In the genomic region with DNA sequence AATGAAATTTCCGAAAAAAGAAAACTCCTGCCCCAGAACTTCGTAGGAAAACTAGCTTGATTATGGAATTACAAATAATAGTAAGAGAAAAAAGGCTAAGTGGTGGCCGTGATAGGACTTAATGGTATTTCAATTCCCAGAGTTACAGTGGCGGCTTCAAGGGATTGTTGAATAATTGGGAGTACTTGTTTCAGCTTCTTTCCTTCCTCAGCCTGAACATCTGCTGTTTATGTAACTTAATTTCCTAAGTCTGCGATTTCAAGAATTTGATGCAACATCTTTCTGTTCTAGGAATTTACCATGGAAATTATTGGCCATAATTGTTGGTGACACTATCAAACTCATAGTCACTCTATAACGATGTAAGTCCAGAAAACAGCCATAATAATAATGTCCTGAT, we compare ENCODE assay signal across 8 cellular contexts. TPM values are rescaled to one million over a fixed set of nuclear protein-coding genes. Genes with fewer than 3 reads are reported as not detected.
A peak's percentile ranks its signal among the peaks of the same experiment; 100 is the strongest.
DNase-seq lines count a peak whose midpoint lies in the region; ATAC-seq lines count a peak whose summit lies in the region.

No MANE protein-coding gene starts in this region.

- CTCF ChIA-PET in activated CD4-positive, alpha-beta memory T cell treated with anti-CD3 and anti-CD28 coated beads for 36 hours (lab: Charles Lee): interaction anchor here (1.2 to 1.4 kb wide), 2 partner anchors 43 to 72 kb away, joined by 3 read pairs; no protein-coding TSS in a partner anchor

- POLR2A ChIA-PET in activated CD4-positive, alpha-beta memory T cell treated with anti-CD3 and anti-CD28 coated beads for 36 hours (lab: Charles Lee): interaction anchor here (1.1 kb wide), 1 partner anchor 9 kb away, joined by 4 read pairs; no protein-coding TSS in a partner anchor

- no peaks in the 10 kb centered on the region for H3K4me1 ChIP-seq in iPS-15b (ENCODE audit: control insufficient read depth, insufficient read depth, low read length)

- H3K27me3 ChIP-seq in iPS-15b (ENCODE audit: control insufficient read depth, insufficient read depth, low read length): no peaks in the 10 kb centered on the region

- ATAC-seq in stimulated activated effector memory CD8-positive, alpha-beta T cell treated with anti-CD3 and anti-CD28 coated beads, Interleukin-12 subunit alpha, Interleukin-12 subunit beta, amount 100 ng/mL, for 72 hours: no peak
- no peak for ATAC-seq in HG03457 (IDR thresholded peaks at IDR 0.05; ENCODE audit: unreplicated experiment)

- H3K4me3 Mint-ChIP-seq in activated CD4-positive, alpha-beta memory T cell treated with anti-CD3 and anti-CD28 coated beads for 36 hours: peak overlapping the region; percentile 99
- peak overlapping the region; percentile 98 for H3K4me3 Mint-ChIP-seq in stimulated activated effector memory CD8-positive, alpha-beta T cell treated with anti-CD3 and anti-CD28 coated beads, Interleukin-12 subunit alpha, Interleukin-12 subunit beta, amount 100 ng/mL, for 72 hours

- H3K9me3 ChIP-seq in iPS-15b (ENCODE audit: control insufficient read depth, insufficient read depth, low read length): no peaks in the 10 kb centered on the region

- DNase-seq in NCI-H510A treated with DMSO at 0.1 percent for 48 hours (lab: John Stamatoyannopoulos, UW) (peak; percentile 40), NCI-H510A (lab: John Stamatoyannopoulos, UW) (no peak), mesenteric fat pad (ENCODE audit: low spot score) (no peak), NCI-H1417 treated with DMSO at 0.1 percent for 48 hours (lab: John Stamatoyannopoulos, UW) (no peak)
- DNase-seq in activated CD4-positive, alpha-beta memory T cell treated with anti-CD3 and anti-CD28 coated beads for 36 hours: no peak
- DNase-seq in stimulated activated effector memory CD8-positive, alpha-beta T cell treated with anti-CD3 and anti-CD28 coated beads, Interleukin-12 subunit alpha, Interleukin-12 subunit beta, amount 100 ng/mL, for 72 hours (ENCODE audit: low spot score in 2 of 2): no peak

- peak overlapping the region; percentile 95 for H3K9ac ChIP-seq in iPS-15b (ENCODE audit: low read depth, low read length)

- H3K9me3 Mint-ChIP-seq in activated CD4-positive, alpha-beta memory T cell treated with anti-CD3 and anti-CD28 coated beads for 36 hours: no peaks in the 10 kb centered on the region
- no peaks in the 10 kb centered on the region for H3K9me3 Mint-ChIP-seq in stimulated activated effector memory CD8-positive, alpha-beta T cell treated with anti-CD3 and anti-CD28 coated beads, Interleukin-12 subunit alpha, Interleukin-12 subunit beta, amount 100 ng/mL, for 72 hours

- H3K4me1 Mint-ChIP-seq in activated CD4-positive, alpha-beta memory T cell treated with anti-CD3 and anti-CD28 coated beads for 36 hours (ENCODE audit: low read depth): peaks cover 30% of the 10 kb centered on the region
- H3K4me1 Mint-ChIP-seq in stimulated activated effector memory CD8-positive, alpha-beta T cell treated with anti-CD3 and anti-CD28 coated beads, Interleukin-12 subunit alpha, Interleukin-12 subunit beta, amount 100 ng/mL, for 72 hours: peaks cover 24% of the 10 kb centered on the region

- intact Hi-C loops in activated CD4-positive, alpha-beta memory T cell treated with anti-CD3 and anti-CD28 coated beads for 36 hours (cut with micrococcal nuclease): no loop called here

- H3K27ac Mint-ChIP-seq in activated CD4-positive, alpha-beta memory T cell treated with anti-CD3 and anti-CD28 coated beads for 36 hours: peak overlapping the region; percentile 91
- H3K27ac Mint-ChIP-seq in stimulated activated effector memory CD8-positive, alpha-beta T cell treated with anti-CD3 and anti-CD28 coated beads, Interleukin-12 subunit alpha, Interleukin-12 subunit beta, amount 100 ng/mL, for 72 hours: peak overlapping the region; percentile 99

- peaks cover 5% of the 10 kb centered on the region for H3K36me3 Mint-ChIP-seq in activated CD4-positive, alpha-beta memory T cell treated with anti-CD3 and anti-CD28 coated beads for 36 hours
- H3K36me3 Mint-ChIP-seq in stimulated activated effector memory CD8-positive, alpha-beta T cell treated with anti-CD3 and anti-CD28 coated beads, Interleukin-12 subunit alpha, Interleukin-12 subunit beta, amount 100 ng/mL, for 72 hours: peaks cover 12% of the 10 kb centered on the region

- H3K27me3 Mint-ChIP-seq in activated CD4-positive, alpha-beta memory T cell treated with anti-CD3 and anti-CD28 coated beads for 36 hours: no peaks in the 10 kb centered on the region

- H3K4me3 ChIP-seq in iPS-15b (ENCODE audit: low read depth, low read length): peak overlapping the region; percentile 100

- no peaks in the 10 kb centered on the region for H3K36me3 ChIP-seq in iPS-15b (ENCODE audit: control insufficient read depth, insufficient read depth, low read length)

RNA-seq across cellular contexts. Expression of a gene that starts 0.7 kb away (rescaled TPM):
- 10 to 100 TPM; 25.7 to 31.0 TPM for total RNA-seq in activated CD4-positive, alpha-beta memory T cell treated with anti-CD3 and anti-CD28 coated beads for 36 hours
- total RNA-seq in mesenteric fat pad: 45.8 TPM
